Comparison of ENCODE assay signal across 8 cellular contexts in the genomic region with DNA sequence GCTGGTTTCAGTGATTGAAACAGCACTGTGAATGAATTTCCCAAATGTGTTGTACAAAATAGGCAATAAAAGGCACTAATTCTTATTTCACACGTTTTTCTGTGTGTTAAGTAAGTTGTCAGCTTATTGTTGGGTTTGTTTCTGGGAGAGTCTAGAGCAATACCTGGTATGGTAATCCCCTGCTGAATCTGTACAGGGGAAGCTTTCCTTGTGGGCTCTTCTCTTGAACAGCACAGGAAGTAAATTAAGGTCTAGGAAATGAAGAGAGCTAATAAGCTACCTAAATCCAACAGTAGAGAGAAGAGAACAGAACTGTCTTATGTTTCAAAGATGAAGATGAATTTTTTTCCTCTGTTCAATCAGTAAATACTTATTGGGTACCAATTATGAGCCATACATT.
"Had no signal": no experiment of that assay in that cellular context is flagged by ENCODE, and none has a peak within 500 bp of the region (broad histone marks: within the 10 kb centered on the region; RNA-seq: fewer than 3 reads in every experiment).

No MANE protein-coding gene starts in this region.

- H3K36me3 Mint-ChIP-seq: IgD-negative memory B cell had no signal

- H3K27ac Mint-ChIP-seq: IgD-negative memory B cell had no signal

- H3K4me1 Mint-ChIP-seq: IgD-negative memory B cell had no signal

- ATAC-seq: HepG2, K562 had no signal

- H3K4me3 ChIP-seq: K562 had no signal

- H3K4me3 Mint-ChIP-seq: IgD-negative memory B cell had no signal

- H3K27ac ChIP-seq: HL-60, KMS-11 had no signal

- DNase-seq: IMR-90, KBM-7, KG1 had no signal

- H3K4me2 ChIP-seq: KMS-11 had no signal

- H3K9ac ChIP-seq: KMS-11 had no signal
